In the genomic region with DNA sequence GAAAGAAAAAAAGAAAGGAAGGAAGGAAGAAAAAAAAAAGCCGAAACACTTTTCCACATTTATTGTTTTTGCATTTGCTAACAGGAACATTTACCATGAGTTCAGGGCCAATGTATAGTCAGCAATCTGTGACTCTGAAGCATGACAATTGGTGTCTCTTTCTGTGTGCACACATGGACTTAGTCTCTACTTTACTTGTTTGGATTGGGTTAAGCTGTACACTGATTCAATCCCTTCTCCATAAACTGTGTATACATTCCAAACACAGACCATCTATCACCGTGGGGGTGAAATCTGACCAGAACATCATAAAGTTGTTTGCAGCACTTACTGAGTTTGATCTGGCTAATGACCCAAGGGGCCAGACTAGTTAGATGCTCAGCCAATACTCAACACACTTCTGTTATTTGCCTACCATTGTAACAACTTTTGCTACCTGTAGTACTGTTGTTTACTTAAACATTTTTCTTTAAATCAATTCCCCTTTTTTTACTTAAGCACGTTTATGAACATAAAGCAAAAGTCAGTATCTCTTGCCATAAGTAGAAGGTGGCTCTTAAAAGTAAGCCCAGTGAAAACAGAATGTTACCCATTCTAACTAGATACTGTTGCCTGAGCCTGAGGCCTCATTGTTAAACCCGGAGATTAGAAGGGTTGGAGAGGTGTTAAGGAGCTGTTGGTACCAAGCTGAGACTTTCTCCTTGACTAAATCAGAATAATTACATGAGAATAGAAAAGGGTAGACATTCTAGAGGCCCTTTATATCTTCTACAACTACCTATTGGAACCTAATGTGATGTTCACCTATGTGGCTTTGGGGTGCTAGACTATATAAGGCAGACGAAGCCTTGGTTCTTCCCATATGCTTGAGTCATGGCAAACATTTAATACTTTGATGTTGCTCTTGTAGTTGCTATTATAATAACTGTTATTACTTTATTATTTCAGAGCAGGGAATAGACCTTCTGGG, we compare ENCODE assay signal across 2 cellular contexts.
A peak's percentile ranks its signal among the peaks of the same experiment; 100 is the strongest.
TF ChIP-seq lines count a peak whose summit lies in the region.

No MANE protein-coding gene starts in this region.

TF ChIP-seq in GM12891, 5 proteins besides CTCF, POLR2A, EP300 and RAD21 (continued from another document):
- TF ChIP-seq PAX5 (IDR thresholded peaks at IDR 0.05; ENCODE audit: insufficient read depth, low read length, severe bottlenecking), result no peak
- TF ChIP-seq TAF1 (IDR thresholded peaks at IDR 0.05; ENCODE audit: low read depth, low read length), result no peak
- TF ChIP-seq POU2F2 (IDR thresholded peaks at IDR 0.05; ENCODE audit: low read depth, low read length), result no peak
- no peak for TF ChIP-seq SPI1 (IDR thresholded peaks at IDR 0.05; ENCODE audit: low read depth, low read length)

TF ChIP-seq in K562, 482 proteins besides CTCF, POLR2A, EP300 and RAD21:
- TF ChIP-seq, protein P1, sequence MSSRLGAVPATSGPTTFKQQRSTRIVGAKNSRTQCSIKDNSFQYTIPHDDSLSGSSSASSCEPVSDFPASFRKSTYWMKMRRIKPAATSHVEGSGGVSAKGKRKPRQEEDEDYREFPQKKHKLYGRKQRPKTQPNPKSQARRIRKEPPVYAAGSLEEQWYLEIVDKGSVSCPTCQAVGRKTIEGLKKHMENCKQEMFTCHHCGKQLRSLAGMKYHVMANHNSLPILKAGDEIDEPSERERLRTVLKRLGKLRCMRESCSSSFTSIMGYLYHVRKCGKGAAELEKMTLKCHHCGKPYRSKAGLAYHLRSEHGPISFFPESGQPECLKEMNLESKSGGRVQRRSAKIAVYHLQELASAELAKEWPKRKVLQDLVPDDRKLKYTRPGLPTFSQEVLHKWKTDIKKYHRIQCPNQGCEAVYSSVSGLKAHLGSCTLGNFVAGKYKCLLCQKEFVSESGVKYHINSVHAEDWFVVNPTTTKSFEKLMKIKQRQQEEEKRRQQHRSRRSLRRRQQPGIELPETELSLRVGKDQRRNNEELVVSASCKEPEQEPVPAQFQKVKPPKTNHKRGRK (tag; IDR thresholded peaks at IDR 0.05), result peak; percentile 74
- TF ChIP-seq, protein P2, sequence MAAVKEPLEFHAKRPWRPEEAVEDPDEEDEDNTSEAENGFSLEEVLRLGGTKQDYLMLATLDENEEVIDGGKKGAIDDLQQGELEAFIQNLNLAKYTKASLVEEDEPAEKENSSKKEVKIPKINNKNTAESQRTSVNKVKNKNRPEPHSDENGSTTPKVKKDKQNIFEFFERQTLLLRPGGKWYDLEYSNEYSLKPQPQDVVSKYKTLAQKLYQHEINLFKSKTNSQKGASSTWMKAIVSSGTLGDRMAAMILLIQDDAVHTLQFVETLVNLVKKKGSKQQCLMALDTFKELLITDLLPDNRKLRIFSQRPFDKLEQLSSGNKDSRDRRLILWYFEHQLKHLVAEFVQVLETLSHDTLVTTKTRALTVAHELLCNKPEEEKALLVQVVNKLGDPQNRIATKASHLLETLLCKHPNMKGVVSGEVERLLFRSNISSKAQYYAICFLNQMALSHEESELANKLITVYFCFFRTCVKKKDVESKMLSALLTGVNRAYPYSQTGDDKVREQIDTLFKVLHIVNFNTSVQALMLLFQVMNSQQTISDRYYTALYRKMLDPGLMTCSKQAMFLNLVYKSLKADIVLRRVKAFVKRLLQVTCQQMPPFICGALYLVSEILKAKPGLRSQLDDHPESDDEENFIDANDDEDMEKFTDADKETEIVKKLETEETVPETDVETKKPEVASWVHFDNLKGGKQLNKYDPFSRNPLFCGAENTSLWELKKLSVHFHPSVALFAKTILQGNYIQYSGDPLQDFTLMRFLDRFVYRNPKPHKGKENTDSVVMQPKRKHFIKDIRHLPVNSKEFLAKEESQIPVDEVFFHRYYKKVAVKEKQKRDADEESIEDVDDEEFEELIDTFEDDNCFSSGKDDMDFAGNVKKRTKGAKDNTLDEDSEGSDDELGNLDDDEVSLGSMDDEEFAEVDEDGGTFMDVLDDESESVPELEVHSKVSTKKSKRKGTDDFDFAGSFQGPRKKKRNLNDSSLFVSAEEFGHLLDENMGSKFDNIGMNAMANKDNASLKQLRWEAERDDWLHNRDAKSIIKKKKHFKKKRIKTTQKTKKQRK (IDR thresholded peaks at IDR 0.05; ENCODE audit: borderline replicate concordance, low read depth, low read length), result no peak
